8 cellular contexts compared by ENCODE assay signal in genomic region chr1:154559496-154559950, GRCh38. TPM values are rescaled to one million over a fixed set of nuclear protein-coding genes. Genes with fewer than 3 reads are reported as not detected.
DNase-seq lines count a peak whose midpoint lies in the region; ATAC-seq and TF ChIP-seq lines count a peak whose summit lies in the region.

No MANE protein-coding gene starts in this region.

- H3K4me1 Mint-ChIP-seq in activated CD4-positive, alpha-beta T cell treated with anti-CD3 and anti-CD28 coated beads, Interleukin-2, amount 10 ng/mL, durations not matched to agents 24 days and 14 days, result peaks cover 38% of the 10 kb centered on the region
- H3K4me1 Mint-ChIP-seq in dendritic cell treated with granulocyte-macrophage colony-stimulating factor and Interleukin-4, amounts not matched to agents 40 ng/mL and 50 ng/mL, for 4 days (ENCODE audit: low read depth), result peaks cover 28% of the 10 kb centered on the region

- POLR2A ChIA-PET in A673 (lab: Charles Lee; ENCODE audit: low non-redundant PET), result no interaction called here

- H3K4me3 ChIP-seq in A673 (ENCODE audit: low read depth, low read length, poor library complexity, severe bottlenecking), result peak overlapping the region; percentile 96

- CTCF ChIA-PET in A673 (lab: Charles Lee), result interaction anchor here (0.5 to 1.6 kb wide), 14 partner anchors 8 to 685 kb away, joined by 3 to 15 read pairs (median 4); partner anchors contain the start of genes ADAM15, ADAR, CHRNB2 and KCNN3

- BruUV-seq in A673 (replicated peaks; lab: Mats Ljungman, UMichigan), result no TSS peak

- peak; percentile 30 for ATAC-seq in GM18858 (IDR thresholded peaks at IDR 0.05; ENCODE audit: unreplicated experiment)
- ATAC-seq in HG03442 (IDR thresholded peaks at IDR 0.05; ENCODE audit: unreplicated experiment), result peak; percentile 28

- no peaks in the 10 kb centered on the region for H3K27me3 Mint-ChIP-seq in activated CD4-positive, alpha-beta T cell treated with anti-CD3 and anti-CD28 coated beads, Interleukin-2, amount 10 ng/mL, durations not matched to agents 24 days and 14 days
- H3K27me3 Mint-ChIP-seq in dendritic cell treated with granulocyte-macrophage colony-stimulating factor and Interleukin-4, amounts not matched to agents 40 ng/mL and 50 ng/mL, for 4 days, result peaks cover 3% of the 10 kb centered on the region

- peak overlapping the region; percentile 85 for H3K27ac ChIP-seq in A673 (ENCODE audit: low read depth, low read length, poor library complexity, severe bottlenecking)

- H3K4me1 ChIP-seq in A673 (ENCODE audit: insufficient read depth, low read length, poor library complexity, severe bottlenecking), result peaks cover 18% of the 10 kb centered on the region

- H3K36me3 Mint-ChIP-seq in activated CD4-positive, alpha-beta T cell treated with anti-CD3 and anti-CD28 coated beads, Interleukin-2, amount 10 ng/mL, durations not matched to agents 24 days and 14 days (ENCODE audit: low read depth), result peaks cover 31% of the 10 kb centered on the region
- H3K36me3 Mint-ChIP-seq in dendritic cell treated with granulocyte-macrophage colony-stimulating factor and Interleukin-4, amounts not matched to agents 40 ng/mL and 50 ng/mL, for 4 days (ENCODE audit: low read depth), result peaks cover 33% of the 10 kb centered on the region

- H3K9me3 ChIP-seq in A673 (ENCODE audit: low read depth, low read length, poor library complexity, severe bottlenecking), result no peaks in the 10 kb centered on the region

- intact Hi-C loops in A673 (cut with micrococcal nuclease; ENCODE audit: unreplicated experiment), result loop anchor here (5.0 to 10.0 kb wide), 4 partner anchors 48 to 503 kb away; partner anchors contain the start of genes ADAR, EFNA4 and ZBTB7B
- intact Hi-C loops in activated CD4-positive, alpha-beta T cell treated with anti-CD3 and anti-CD28 coated beads, Interleukin-2, amount 10 ng/mL, durations not matched to agents 24 days and 14 days (cut with micrococcal nuclease), result loop anchor here (1.0 to 5.0 kb wide), 12 partner anchors 9 to 526 kb away; partner anchors contain the start of genes ADAR, IL6R and UBAP2L
- intact Hi-C loops in dendritic cell treated with granulocyte-macrophage colony-stimulating factor and Interleukin-4, amounts not matched to agents 40 ng/mL and 50 ng/mL, for 4 days (cut with micrococcal nuclease), result loop anchor here (2.0 kb wide), 2 partner anchors 319 to 377 kb away; partner anchors contain the start of gene PMVK

- DNase-seq in A673 (ENCODE audit: low spot score) (peak; percentile 93), NCI-H524 (lab: John Stamatoyannopoulos, UW) (peak; percentile 91 to 92), left kidney (ENCODE audit: low read depth, low spot score) (peak; percentile 97)
- peak; percentile 95 for DNase-seq in activated CD4-positive, alpha-beta T cell treated with anti-CD3 and anti-CD28 coated beads, Interleukin-2, amount 10 ng/mL, durations not matched to agents 24 days and 14 days
- DNase-seq in stimulated activated CD4-positive, alpha-beta T cell treated with anti-CD3 and anti-CD28 coated beads, Interleukin-2, amount 100 ng/mL, for 24 hours, result peak; percentile 81 to 85

- H3K9me3 Mint-ChIP-seq in activated CD4-positive, alpha-beta T cell treated with anti-CD3 and anti-CD28 coated beads, Interleukin-2, amount 10 ng/mL, durations not matched to agents 24 days and 14 days, result no peaks in the 10 kb centered on the region
- H3K9me3 Mint-ChIP-seq in dendritic cell treated with granulocyte-macrophage colony-stimulating factor and Interleukin-4, amounts not matched to agents 40 ng/mL and 50 ng/mL, for 4 days, result no peaks in the 10 kb centered on the region

- TF ChIP-seq CTCF in A673 (conservative IDR thresholded peaks at IDR 0.05; ENCODE audit: low read depth, low read length), result peak; percentile 98

- H3K27ac Mint-ChIP-seq in activated CD4-positive, alpha-beta T cell treated with anti-CD3 and anti-CD28 coated beads, Interleukin-2, amount 10 ng/mL, durations not matched to agents 24 days and 14 days, result peak overlapping the region; percentile 98
- peak overlapping the region; percentile 92 for H3K27ac Mint-ChIP-seq in dendritic cell treated with granulocyte-macrophage colony-stimulating factor and Interleukin-4, amounts not matched to agents 40 ng/mL and 50 ng/mL, for 4 days

- no peaks in the 10 kb centered on the region for H3K27me3 ChIP-seq in A673 (replicated peaks; ENCODE audit: insufficient read depth, low read depth, low read length, poor library complexity)

- peak overlapping the region; percentile 98 for H3K4me3 Mint-ChIP-seq in activated CD4-positive, alpha-beta T cell treated with anti-CD3 and anti-CD28 coated beads, Interleukin-2, amount 10 ng/mL, durations not matched to agents 24 days and 14 days
- H3K4me3 Mint-ChIP-seq in dendritic cell treated with granulocyte-macrophage colony-stimulating factor and Interleukin-4, amounts not matched to agents 40 ng/mL and 50 ng/mL, for 4 days, result peak overlapping the region; percentile 94

- peaks cover 16% of the 10 kb centered on the region for H3K36me3 ChIP-seq in A673 (ENCODE audit: insufficient read depth, low read length, poor library complexity, severe bottlenecking)

RNA-seq across cellular contexts. Expression of gene UBE2Q1, which starts 1.1 kb away (rescaled TPM):
- 84.5 and 104 TPM in 2 replicates for total RNA-seq in A673 (2021)
- total RNA-seq in activated CD4-positive, alpha-beta T cell treated with anti-CD3 and anti-CD28 coated beads, Interleukin-2, amount 10 ng/mL, durations not matched to agents 24 days and 14 days, result 86.6 and 104 TPM in 2 replicates

RNA-seq across cellular contexts. Expression of gene CHRNB2, which starts 8.1 kb away (rescaled TPM):
- 3.2 and 3.5 TPM in 2 replicates for total RNA-seq in A673 (2021)
- total RNA-seq in activated CD4-positive, alpha-beta T cell treated with anti-CD3 and anti-CD28 coated beads, Interleukin-2, amount 10 ng/mL, durations not matched to agents 24 days and 14 days, result 0.14 TPM in 1 of 2 replicates, not detected in the other

RNA-seq across cellular contexts. Expression of gene ADAR, which starts 48.5 kb away (rescaled TPM):
- 165 and 171 TPM in 2 replicates for total RNA-seq in A673 (2021)
- 293 and 306 TPM in 2 replicates for total RNA-seq in activated CD4-positive, alpha-beta T cell treated with anti-CD3 and anti-CD28 coated beads, Interleukin-2, amount 10 ng/mL, durations not matched to agents 24 days and 14 days

RNA-seq across cellular contexts. Expression of gene SHE, which starts 57.3 kb away (rescaled TPM):
- total RNA-seq in A673 (2021), result 0.04 TPM in 1 of 2 replicates, not detected in the other
- total RNA-seq in activated CD4-positive, alpha-beta T cell treated with anti-CD3 and anti-CD28 coated beads, Interleukin-2, amount 10 ng/mL, durations not matched to agents 24 days and 14 days, result not detected in 2 replicates

RNA-seq across cellular contexts. Expression of gene TDRD10, which starts 57.5 kb away (rescaled TPM):
- total RNA-seq in A673 (2021), result not detected in 2 replicates
- total RNA-seq in activated CD4-positive, alpha-beta T cell treated with anti-CD3 and anti-CD28 coated beads, Interleukin-2, amount 10 ng/mL, durations not matched to agents 24 days and 14 days, result not detected in 2 replicates

Comparison
In these comparisons a context has a peak if more than half of its experiments do, and no peak if none do; other contexts are left out.
1. Peak in every context shown above with its lines: DNase-seq, ATAC-seq, H3K4me3 ChIP-seq and H3K27ac ChIP-seq.